Comparison of ENCODE assay signal across 34 cellular contexts in genomic region chr6:75907444-75907843, GRCh38.
"Had no signal": no experiment of that assay in that cellular context is flagged by ENCODE, and none has a peak within 500 bp of the region (broad histone marks: within the 10 kb centered on the region; RNA-seq: fewer than 3 reads in every experiment).

No MANE protein-coding gene starts in this region.

- H3K9me3 Mint-ChIP-seq: activated CD4-positive, alpha-beta memory T cell treated with anti-CD3 and anti-CD28 coated beads for 36 hours; activated CD4-positive, alpha-beta T cell treated with anti-CD3 and anti-CD28 coated beads, Interleukin-2, amount 10 ng/mL, durations not matched to agents 24 days and 14 days; activated CD8-positive, alpha-beta T cell treated with anti-CD3 and anti-CD28 coated beads for 36 hours; activated naive CD4-positive, alpha-beta T cell treated with anti-CD3 and anti-CD28 coated beads for 36 hours; activated naive CD4-positive, alpha-beta T cell treated with anti-CD3 and anti-CD28 coated beads, Interleukin-2, amount 50 U/mL, for 72 hours; activated naive CD8-positive, alpha-beta T cell treated with anti-CD3 and anti-CD28 coated beads for 36 hours; activated T-cell treated with anti-CD3 and anti-CD28 coated beads, Interleukin-2, amount 50 U/mL, for 4 hours; activated T-helper 1 cell treated with anti-CD3 and anti-CD28 coated beads, Interleukin-12 subunit alpha, Interleukin-12 subunit beta, Interleukin-2, Interleukin-4 antibody, amounts not matched to agents 30 ng/mL and 10 ng/mL and 1 ng/mL, durations not matched to agents 14 hours and 24 hours and 36 hours; activated T-helper 17 cell treated with anti-CD3 and anti-CD28 coated beads, Interleukin-2, amount 50 U/mL, for 72 hours; T-helper 1 cell treated with Interleukin-12 subunit alpha and Interleukin-12 subunit beta and Interleukin-4 antibody, amounts not matched to agents 30 μg/mL and 1 μg/mL, for 36 hours; T-helper 2 cell treated with Interferon-gamma antibody and Interleukin-4, amounts not matched to agents 5 μg/mL and 100 μg/mL, for 36 hours had no signal

- H3K4me1 Mint-ChIP-seq: activated B cell treated with CpG ODN at 0.5 μM for 24 hours; activated CD4-positive, alpha-beta T cell treated with anti-CD3 and anti-CD28 coated beads, Interleukin-2, amount 10 ng/mL, durations not matched to agents 24 days and 14 days; activated naive CD8-positive, alpha-beta T cell treated with anti-CD3 and anti-CD28 coated beads for 36 hours; activated T-helper 17 cell treated with anti-CD3 and anti-CD28 coated beads, Interleukin-2, amount 50 U/mL, for 72 hours had no signal

- DNase-seq: activated B cell treated with CpG ODN at 0.5 μM for 24 hours; activated CD4-positive, alpha-beta memory T cell treated with anti-CD3 and anti-CD28 coated beads for 36 hours; activated CD4-positive, alpha-beta T cell treated with anti-CD3 and anti-CD28 coated beads for 4 hours; activated CD4-positive, alpha-beta T cell treated with anti-CD3 and anti-CD28 coated beads, Interleukin-2, amount 10 ng/mL, durations not matched to agents 24 days and 14 days; activated CD4-positive, alpha-beta T cell treated with anti-CD3 and anti-CD28 coated beads, Interleukin-2, amount 50 U/mL, for 1 hour; activated CD4-positive, alpha-beta T cell treated with anti-CD3 and anti-CD28 coated beads, Interleukin-2, amount 50 U/mL, for 4 hours; activated CD4-positive, CD25-positive, alpha-beta regulatory T cell treated with anti-CD3 and anti-CD28 coated beads, Interleukin-2, amount 50 U/mL, for 72 hours; activated CD8-positive, alpha-beta memory T cell treated with anti-CD3 and anti-CD28 coated beads, Interleukin-2, amount 50 U/mL, for 4 hours; activated CD8-positive, alpha-beta T cell treated with anti-CD3 and anti-CD28 coated beads for 36 hours; activated effector memory CD4-positive, alpha-beta T cell treated with anti-CD3 and anti-CD28 coated beads, Interleukin-2, amount 50 U/mL, for 16 hours; activated gamma-delta T cell treated with Interleukin-2 at 50 U/mL for 16 hours; activated naive CD4-positive, alpha-beta T cell; activated naive CD4-positive, alpha-beta T cell treated with anti-CD3 and anti-CD28 coated beads for 36 hours; activated naive CD4-positive, alpha-beta T cell treated with anti-CD3 and anti-CD28 coated beads, Interleukin-2, amount 50 U/mL, for 16 hours; activated naive CD8-positive, alpha-beta T cell treated with anti-CD3 and anti-CD28 coated beads for 36 hours; activated T-cell treated with anti-CD3 and anti-CD28 coated beads for 4 hours; activated T-cell treated with anti-CD3 and anti-CD28 coated beads, Interleukin-2, amount 50 U/mL, for 1 hour; activated T-cell treated with anti-CD3 and anti-CD28 coated beads, Interleukin-2, amount 50 U/mL, for 4 hours; activated T-cell treated with anti-CD3 and anti-CD28 coated beads, Interleukin-2, amount 50 U/mL, for 72 hours; adrenal gland; amniotic stem cell; aorta; body of pancreas; brain microvascular endothelial cell; central memory CD4-positive, alpha-beta T cell; T-helper 1 cell; T-helper 9 cell had no signal

- FAIRE-seq: astrocyte, TTC549 had no signal

- ATAC-seq: activated CD8-positive, alpha-beta T cell treated with anti-CD3 and anti-CD28 coated beads for 36 hours; activated naive CD4-positive, alpha-beta T cell treated with anti-CD3 and anti-CD28 coated beads, Interleukin-2, amount 50 U/mL, for 72 hours; activated T-cell treated with anti-CD3 and anti-CD28 coated beads, Interleukin-2, amount 50 U/mL, for 4 hours; activated T-cell treated with anti-CD3 and anti-CD28 coated beads, Interleukin-2, amount 50 U/mL, for 72 hours; activated T-helper 17 cell treated with anti-CD3 and anti-CD28 coated beads, Interleukin-2, amount 50 U/mL, for 72 hours; body of pancreas had no signal

- H3K4me3 Mint-ChIP-seq: activated B cell treated with CpG ODN at 0.5 μM for 24 hours; activated CD4-positive, alpha-beta memory T cell treated with anti-CD3 and anti-CD28 coated beads for 36 hours; activated CD4-positive, alpha-beta T cell treated with anti-CD3 and anti-CD28 coated beads, Interleukin-2, amount 10 ng/mL, durations not matched to agents 24 days and 14 days; activated CD8-positive, alpha-beta T cell treated with anti-CD3 and anti-CD28 coated beads for 36 hours; activated naive CD4-positive, alpha-beta T cell treated with anti-CD3 and anti-CD28 coated beads for 36 hours; activated naive CD8-positive, alpha-beta T cell treated with anti-CD3 and anti-CD28 coated beads for 36 hours; activated T-cell treated with anti-CD3 and anti-CD28 coated beads, Interleukin-2, amount 50 U/mL, for 4 hours; activated T-cell treated with anti-CD3 and anti-CD28 coated beads, Interleukin-2, amount 50 U/mL, for 72 hours; activated T-helper 1 cell treated with anti-CD3 and anti-CD28 coated beads, Interleukin-12 subunit alpha, Interleukin-12 subunit beta, Interleukin-2, Interleukin-4 antibody, amounts not matched to agents 30 ng/mL and 10 ng/mL and 1 ng/mL, durations not matched to agents 14 hours and 24 hours and 36 hours; activated T-helper 17 cell treated with anti-CD3 and anti-CD28 coated beads, Interleukin-2, amount 50 U/mL, for 72 hours; T-helper 1 cell treated with Interleukin-12 subunit alpha and Interleukin-12 subunit beta and Interleukin-4 antibody, amounts not matched to agents 30 μg/mL and 1 μg/mL, for 36 hours; T-helper 2 cell treated with Interferon-gamma antibody and Interleukin-4, amounts not matched to agents 5 μg/mL and 100 μg/mL, for 36 hours had no signal

- H3K27ac Mint-ChIP-seq: activated B cell treated with CpG ODN at 0.5 μM for 24 hours; activated CD4-positive, alpha-beta memory T cell treated with anti-CD3 and anti-CD28 coated beads for 36 hours; activated CD4-positive, alpha-beta T cell treated with anti-CD3 and anti-CD28 coated beads, Interleukin-2, amount 10 ng/mL, durations not matched to agents 24 days and 14 days; activated CD8-positive, alpha-beta T cell treated with anti-CD3 and anti-CD28 coated beads for 36 hours; activated naive CD4-positive, alpha-beta T cell treated with anti-CD3 and anti-CD28 coated beads for 36 hours; activated naive CD4-positive, alpha-beta T cell treated with anti-CD3 and anti-CD28 coated beads, Interleukin-2, amount 50 U/mL, for 72 hours; activated naive CD8-positive, alpha-beta T cell treated with anti-CD3 and anti-CD28 coated beads for 36 hours; activated T-cell treated with anti-CD3 and anti-CD28 coated beads, Interleukin-2, amount 50 U/mL, for 72 hours; activated T-helper 1 cell treated with anti-CD3 and anti-CD28 coated beads, Interleukin-12 subunit alpha, Interleukin-12 subunit beta, Interleukin-2, Interleukin-4 antibody, amounts not matched to agents 30 ng/mL and 10 ng/mL and 1 ng/mL, durations not matched to agents 14 hours and 24 hours and 36 hours; activated T-helper 17 cell treated with anti-CD3 and anti-CD28 coated beads, Interleukin-2, amount 50 U/mL, for 72 hours; T-helper 1 cell treated with Interleukin-12 subunit alpha and Interleukin-12 subunit beta and Interleukin-4 antibody, amounts not matched to agents 30 μg/mL and 1 μg/mL, for 36 hours; T-helper 2 cell treated with Interferon-gamma antibody and Interleukin-4, amounts not matched to agents 5 μg/mL and 100 μg/mL, for 36 hours had no signal

- H3K36me3 Mint-ChIP-seq: activated CD4-positive, alpha-beta memory T cell treated with anti-CD3 and anti-CD28 coated beads for 36 hours; activated naive CD8-positive, alpha-beta T cell treated with anti-CD3 and anti-CD28 coated beads for 36 hours had no signal
